ENCODE assay signal across 34 cellular contexts in genomic region chr11:129939510-129939909, GRCh38.
"Had no signal": no experiment of that assay in that cellular context is flagged by ENCODE, and none has a peak within 500 bp of the region (broad histone marks: within the 10 kb centered on the region; RNA-seq: fewer than 3 reads in every experiment).

No MANE protein-coding gene starts in this region.

- FAIRE-seq: endometrium, endothelial cell of umbilical vein, frontal cortex had no signal

- H3K9me3 Mint-ChIP-seq: activated B cell treated with CpG ODN at 0.5 μM for 24 hours; activated CD8-positive, alpha-beta T cell treated with anti-CD3 and anti-CD28 coated beads for 36 hours; activated naive CD4-positive, alpha-beta T cell treated with anti-CD3 and anti-CD28 coated beads, Interleukin-2, amount 10 ng/mL, durations not matched to agents 7 days and 5 days; activated naive CD4-positive, alpha-beta T cell treated with anti-CD3 and anti-CD28 coated beads, Interleukin-2, amount 50 U/mL, for 72 hours; activated naive CD8-positive, alpha-beta T cell treated with anti-CD3 and anti-CD28 coated beads, Interleukin-2, amount 10 ng/mL, durations not matched to agents 7 days and 5 days; activated T-cell treated with anti-CD3 and anti-CD28 coated beads, Interleukin-2, amount 50 U/mL, for 72 hours; brain; T-helper 2 cell treated with Interferon-gamma antibody and Interleukin-4, amounts not matched to agents 5 μg/mL and 100 μg/mL, for 36 hours had no signal

- H3K27me3 ChIP-seq: ascending aorta, breast epithelium, cardiac muscle cell, colonic mucosa, heart left ventricle had no signal

- H3K27me3 Mint-ChIP-seq: activated B cell treated with CpG ODN at 0.5 μM for 24 hours; activated CD8-positive, alpha-beta T cell treated with anti-CD3 and anti-CD28 coated beads for 36 hours; activated naive CD4-positive, alpha-beta T cell treated with anti-CD3 and anti-CD28 coated beads, Interleukin-2, amount 10 ng/mL, durations not matched to agents 7 days and 5 days; activated naive CD8-positive, alpha-beta T cell treated with anti-CD3 and anti-CD28 coated beads, Interleukin-2, amount 10 ng/mL, durations not matched to agents 7 days and 5 days; brain; T-helper 17 cell had no signal

- DNase-seq: activated B cell treated with CpG ODN at 0.5 μM for 24 hours; activated CD4-positive, alpha-beta T cell treated with anti-CD3 and anti-CD28 coated beads for 48 hours; activated CD4-positive, alpha-beta T cell treated with anti-CD3 and anti-CD28 coated beads, Interleukin-2, amount 50 U/mL, for 1 hour; activated CD4-positive, alpha-beta T cell treated with anti-CD3 and anti-CD28 coated beads, Interleukin-2, amount 50 U/mL, for 48 hours; activated CD8-positive, alpha-beta memory T cell treated with anti-CD3 and anti-CD28 coated beads for 24 hours; activated CD8-positive, alpha-beta T cell treated with anti-CD3 and anti-CD28 coated beads for 36 hours; activated gamma-delta T cell; activated naive CD4-positive, alpha-beta T cell; activated naive CD4-positive, alpha-beta T cell treated with anti-CD3 and anti-CD28 coated beads, Interleukin-2, amount 10 ng/mL, durations not matched to agents 7 days and 5 days; activated naive CD8-positive, alpha-beta T cell treated with anti-CD3 and anti-CD28 coated beads, Interleukin-2, amount 10 ng/mL, durations not matched to agents 7 days and 5 days; activated T-cell treated with anti-CD3 and anti-CD28 coated beads, Interleukin-2, amount 50 U/mL, for 1 hour; activated T-cell treated with anti-CD3 and anti-CD28 coated beads, Interleukin-2, amount 50 U/mL, for 72 hours; central memory CD4-positive, alpha-beta T cell; cerebellar nuclear complex; colonic mucosa; effector CD8-positive, alpha-beta T cell; foreskin fibroblast; glutamatergic neuron; heart left ventricle; hypothalamus; T-helper 17 cell; T1000 had no signal

- H3K4me1 Mint-ChIP-seq: activated B cell treated with CpG ODN at 0.5 μM for 24 hours; activated naive CD4-positive, alpha-beta T cell treated with anti-CD3 and anti-CD28 coated beads, Interleukin-2, amount 10 ng/mL, durations not matched to agents 7 days and 5 days; activated naive CD8-positive, alpha-beta T cell treated with anti-CD3 and anti-CD28 coated beads, Interleukin-2, amount 10 ng/mL, durations not matched to agents 7 days and 5 days; brain had no signal

- H3K4me3 Mint-ChIP-seq: activated B cell treated with CpG ODN at 0.5 μM for 24 hours; activated CD8-positive, alpha-beta T cell treated with anti-CD3 and anti-CD28 coated beads for 36 hours; activated naive CD4-positive, alpha-beta T cell treated with anti-CD3 and anti-CD28 coated beads, Interleukin-2, amount 10 ng/mL, durations not matched to agents 7 days and 5 days; activated naive CD8-positive, alpha-beta T cell treated with anti-CD3 and anti-CD28 coated beads, Interleukin-2, amount 10 ng/mL, durations not matched to agents 7 days and 5 days; activated T-cell treated with anti-CD3 and anti-CD28 coated beads, Interleukin-2, amount 50 U/mL, for 72 hours; brain; T-helper 17 cell; T-helper 2 cell treated with Interferon-gamma antibody and Interleukin-4, amounts not matched to agents 5 μg/mL and 100 μg/mL, for 36 hours had no signal

- H3K27ac ChIP-seq: ascending aorta, breast epithelium, cardiac muscle cell, colonic mucosa, epithelial cell of prostate, heart left ventricle, VCaP had no signal

- H3K27ac Mint-ChIP-seq: activated B cell treated with CpG ODN at 0.5 μM for 24 hours; activated CD8-positive, alpha-beta T cell treated with anti-CD3 and anti-CD28 coated beads for 36 hours; activated naive CD4-positive, alpha-beta T cell treated with anti-CD3 and anti-CD28 coated beads, Interleukin-2, amount 10 ng/mL, durations not matched to agents 7 days and 5 days; activated naive CD8-positive, alpha-beta T cell treated with anti-CD3 and anti-CD28 coated beads, Interleukin-2, amount 10 ng/mL, durations not matched to agents 7 days and 5 days; activated T-cell treated with anti-CD3 and anti-CD28 coated beads, Interleukin-2, amount 50 U/mL, for 72 hours; T-helper 2 cell treated with Interferon-gamma antibody and Interleukin-4, amounts not matched to agents 5 μg/mL and 100 μg/mL, for 36 hours had no signal

- H3K9me3 ChIP-seq: ascending aorta, breast epithelium, colonic mucosa, heart left ventricle had no signal

- H3K4me1 ChIP-seq: ascending aorta, breast epithelium, colonic mucosa, heart left ventricle had no signal

- ATAC-seq: activated CD4-positive, CD25-positive, alpha-beta regulatory T cell treated with anti-CD3 and anti-CD28 coated beads, Interleukin-2, amount 50 U/mL, for 24 hours; activated CD8-positive, alpha-beta T cell treated with anti-CD3 and anti-CD28 coated beads for 36 hours; activated naive CD4-positive, alpha-beta T cell treated with anti-CD3 and anti-CD28 coated beads, Interleukin-2, amount 50 U/mL, for 72 hours; activated T-cell treated with anti-CD3 and anti-CD28 coated beads, Interleukin-2, amount 50 U/mL, for 72 hours; heart left ventricle; T-helper 17 cell had no signal
